Comparison of ENCODE assay signal across 8 cellular contexts in genomic region chr5:1798589-1798988, GRCh38. TPM values are rescaled to one million over a fixed set of nuclear protein-coding genes. Genes with fewer than 3 reads are reported as not detected.
DNase-seq lines count a peak whose midpoint lies in the region; ATAC-seq and TF ChIP-seq lines count a peak whose summit lies in the region.
"Not testable (repeated sequence)": the region's sequence is repeated elsewhere in the genome, so short reads cannot be mapped to it uniquely, and the experiment has no call there.

No MANE protein-coding gene starts in this region.

- H3K4me2 ChIP-seq in HCT116 (ENCODE audit: low read length) = peak overlapping the region; percentile 87

- H3K4me1 ChIP-seq in HCT116 (ENCODE audit: control insufficient read depth in 1 of 2, insufficient read depth in 2 of 2, low read length in 2 of 2) = peaks cover 4 to 31% of the 10 kb centered on the region in 2 experiments; a peak in 3 of 4 replicates
- H3K4me1 ChIP-seq in SJCRH30 = not testable (repeated sequence)
- peaks cover 13% of the 10 kb centered on the region for H3K4me1 ChIP-seq in effector memory CD4-positive, alpha-beta T cell (ENCODE audit: control insufficient read depth, insufficient read depth, low read length, poor library complexity, severe bottlenecking)

- H3K27me3 Mint-ChIP-seq in activated naive CD4-positive, alpha-beta T cell treated with anti-CD3 and anti-CD28 coated beads, Interleukin-2, amount 10 ng/mL, durations not matched to agents 7 days and 5 days; natural killer cell (ENCODE audit: low read depth in 2 of 2): not testable (repeated sequence)

- peak overlapping the region; percentile 74 for H3K4me3 ChIP-seq in AG04450 (ENCODE audit: low read depth, low read length)
- peak overlapping the region; percentile 78 to 93 for H3K4me3 ChIP-seq in HCT116 (replicated peaks in 1 of 2; ENCODE audit: low read depth in 1 of 2, low read length in 2 of 2)
- peak overlapping the region; percentile 99 for H3K4me3 ChIP-seq in SJCRH30
- H3K4me3 ChIP-seq in effector memory CD4-positive, alpha-beta T cell (ENCODE audit: insufficient read depth, low read depth, low read length, poor library complexity, severe bottlenecking) = peak overlapping the region; percentile 60
- H3K4me3 ChIP-seq in iPS-11a (ENCODE audit: low read depth, low read length) = peak overlapping the region; percentile 69

- H3K9ac ChIP-seq in HCT116 (ENCODE audit: low read length) = peak overlapping the region; percentile 87

- TF ChIP-seq POLR2A in HCT116 (IDR thresholded peaks at IDR 0.05; ENCODE audit: borderline replicate concordance, extremely low read depth, insufficient read depth, insufficient read length) = not testable (repeated sequence)

- peak overlapping the region; percentile 84 for H3K27ac Mint-ChIP-seq in activated naive CD4-positive, alpha-beta T cell treated with anti-CD3 and anti-CD28 coated beads, Interleukin-2, amount 10 ng/mL, durations not matched to agents 7 days and 5 days
- H3K27ac Mint-ChIP-seq in natural killer cell = peak overlapping the region; percentile 97 to 99
- H3K27ac Mint-ChIP-seq in stimulated activated effector memory CD8-positive, alpha-beta T cell treated with anti-CD3 and anti-CD28 coated beads, Interleukin-12 subunit alpha, Interleukin-12 subunit beta, amount 100 ng/mL, for 72 hours = peak overlapping the region; percentile 95

- CTCF ChIA-PET in AG04450 (lab: Charles Lee) = interaction anchor here (1.0 to 3.3 kb wide), 2 partner anchors 25 to 36 kb away, joined by 3 to 14 read pairs; no protein-coding TSS in a partner anchor
- CTCF ChIA-PET in HCT116 (lab: Charles Lee) = not testable (repeated sequence)
- CTCF ChIA-PET in activated naive CD4-positive, alpha-beta T cell treated with anti-CD3 and anti-CD28 coated beads, Interleukin-2, amount 10 ng/mL, durations not matched to agents 7 days and 5 days (lab: Charles Lee) = interaction anchor here (0.8 to 1.1 kb wide), 2 partner anchors 27 to 33 kb away, joined by 3 to 5 read pairs; no protein-coding TSS in a partner anchor

- H3K9me3 ChIP-seq in AG04450 (ENCODE audit: control insufficient read depth, insufficient read depth, low read length) = peaks cover 20% of the 10 kb centered on the region
- H3K9me3 ChIP-seq in HCT116 (ENCODE audit: control insufficient read depth in 1 of 2, insufficient read depth in 1 of 2, low read depth in 1 of 2, low read length in 2 of 2); SJCRH30 (replicated peaks); effector memory CD4-positive, alpha-beta T cell (ENCODE audit: control insufficient read depth, low read length): not testable (repeated sequence)

- TF ChIP-seq RAD21 in HCT116 (IDR thresholded peaks at IDR 0.05; ENCODE audit: low read depth) = not testable (repeated sequence)

- RAD21 ChIA-PET in HCT116 (lab: Charles Lee; ENCODE audit: low non-redundant PET in 1 of 2, low total read pairs in 2 of 2, uncharacterized antibody in 2 of 2, unreplicated experiment in 2 of 2) = not testable (repeated sequence)

- H3K4me1 Mint-ChIP-seq in activated naive CD4-positive, alpha-beta T cell treated with anti-CD3 and anti-CD28 coated beads, Interleukin-2, amount 10 ng/mL, durations not matched to agents 7 days and 5 days = peaks cover 52% of the 10 kb centered on the region
- H3K4me1 Mint-ChIP-seq in natural killer cell = peaks cover 40 to 53% of the 10 kb centered on the region in 2 donors
- H3K4me1 Mint-ChIP-seq in stimulated activated effector memory CD8-positive, alpha-beta T cell treated with anti-CD3 and anti-CD28 coated beads, Interleukin-12 subunit alpha, Interleukin-12 subunit beta, amount 100 ng/mL, for 72 hours = peaks cover 71% of the 10 kb centered on the region

- not testable (repeated sequence) for H3K9me2 ChIP-seq in HCT116 (ENCODE audit: insufficient read depth)

- peak overlapping the region; percentile 100 for H3K4me3 Mint-ChIP-seq in activated naive CD4-positive, alpha-beta T cell treated with anti-CD3 and anti-CD28 coated beads, Interleukin-2, amount 10 ng/mL, durations not matched to agents 7 days and 5 days
- H3K4me3 Mint-ChIP-seq in natural killer cell = peak overlapping the region; percentile 99
- H3K4me3 Mint-ChIP-seq in stimulated activated effector memory CD8-positive, alpha-beta T cell treated with anti-CD3 and anti-CD28 coated beads, Interleukin-12 subunit alpha, Interleukin-12 subunit beta, amount 100 ng/mL, for 72 hours = peak overlapping the region; percentile 94

- not testable (repeated sequence) for ATAC-seq in HCT116; natural killer cell; stimulated activated effector memory CD8-positive, alpha-beta T cell treated with anti-CD3 and anti-CD28 coated beads, Interleukin-12 subunit alpha, Interleukin-12 subunit beta, amount 100 ng/mL, for 72 hours

- not testable (repeated sequence) for DNase-seq in AG04450 (ENCODE audit: low read depth, low spot score); HCT116 (ENCODE audit: low read depth, low spot score); SJCRH30; activated naive CD4-positive, alpha-beta T cell treated with anti-CD3 and anti-CD28 coated beads, Interleukin-2, amount 10 ng/mL, durations not matched to agents 7 days and 5 days; effector memory CD4-positive, alpha-beta T cell; natural killer cell; stimulated activated effector memory CD8-positive, alpha-beta T cell treated with anti-CD3 and anti-CD28 coated beads, Interleukin-12 subunit alpha, Interleukin-12 subunit beta, amount 100 ng/mL, for 72 hours (ENCODE audit: low spot score in 2 of 2)

- peaks cover 35% of the 10 kb centered on the region for H3K36me3 Mint-ChIP-seq in activated naive CD4-positive, alpha-beta T cell treated with anti-CD3 and anti-CD28 coated beads, Interleukin-2, amount 10 ng/mL, durations not matched to agents 7 days and 5 days
- H3K36me3 Mint-ChIP-seq in natural killer cell = not testable (repeated sequence)
- peaks cover 74% of the 10 kb centered on the region for H3K36me3 Mint-ChIP-seq in stimulated activated effector memory CD8-positive, alpha-beta T cell treated with anti-CD3 and anti-CD28 coated beads, Interleukin-12 subunit alpha, Interleukin-12 subunit beta, amount 100 ng/mL, for 72 hours

- BruUV-seq in HCT116 (replicated peaks; lab: Mats Ljungman, UMichigan) = not testable (repeated sequence)

- not testable (repeated sequence) for H3K27me3 ChIP-seq in AG04450 (ENCODE audit: control insufficient read depth, insufficient read depth, low read length); HCT116 (ENCODE audit: insufficient read depth, low read length); SJCRH30; effector memory CD4-positive, alpha-beta T cell (replicated peaks; ENCODE audit: control insufficient read depth, insufficient read depth, low read length, poor library complexity, severe bottlenecking)

- H3K27ac ChIP-seq in AG04450 (ENCODE audit: low read depth, low read length); SJCRH30: not testable (repeated sequence)
- peak overlapping the region; percentile 96; the same call in 1 of the 2 replicates for H3K27ac ChIP-seq in HCT116 (ENCODE audit: low read depth, low read length)
- H3K27ac ChIP-seq in effector memory CD4-positive, alpha-beta T cell (ENCODE audit: insufficient read depth, low read length, poor library complexity, severe bottlenecking) = peak overlapping the region; percentile 82

- intact Hi-C loops in HCT116 (cut with micrococcal nuclease); natural killer cell (cut with micrococcal nuclease): not testable (repeated sequence)

- not testable (repeated sequence) for H4K20me1 ChIP-seq in HCT116 (ENCODE audit: insufficient read depth)

- not testable (repeated sequence) for H2AFZ ChIP-seq in HCT116 (ENCODE audit: low read depth, low read length, poor library complexity, severe bottlenecking)

- POLR2A ChIA-PET in AG04450 (lab: Yijun Ruan, JAX) = interaction anchor here (1.1 kb wide), 1 partner anchor 9 kb away, joined by 8 read pairs; no protein-coding TSS in a partner anchor
- POLR2A ChIA-PET in HCT116 (lab: Charles Lee) = not testable (repeated sequence)

- TF ChIP-seq CTCF in AG04450 (IDR thresholded peaks at IDR 0.05; ENCODE audit: low read depth, low read length); HCT116 (IDR thresholded peaks at IDR 0.05 in 2 of 3, conservative IDR thresholded peaks at IDR 0.05 in 1 of 3; ENCODE audit: borderline replicate concordance in 1 of 3, insufficient read depth in 1 of 3, low read depth in 2 of 3, low read length in 2 of 3); natural killer cell (IDR thresholded peaks at IDR 0.05): not testable (repeated sequence)

- H3K9me3 Mint-ChIP-seq in activated naive CD4-positive, alpha-beta T cell treated with anti-CD3 and anti-CD28 coated beads, Interleukin-2, amount 10 ng/mL, durations not matched to agents 7 days and 5 days; natural killer cell; stimulated activated effector memory CD8-positive, alpha-beta T cell treated with anti-CD3 and anti-CD28 coated beads, Interleukin-12 subunit alpha, Interleukin-12 subunit beta, amount 100 ng/mL, for 72 hours: not testable (repeated sequence)

- H3K36me3 ChIP-seq in HCT116 (ENCODE audit: control insufficient read depth in 1 of 2, insufficient read depth in 2 of 2, low read length in 2 of 2) = peaks cover 17 to 34% of the 10 kb centered on the region in 2 experiments; a peak in 3 of 4 replicates
- not testable (repeated sequence) for H3K36me3 ChIP-seq in SJCRH30
- H3K36me3 ChIP-seq in effector memory CD4-positive, alpha-beta T cell (ENCODE audit: control insufficient read depth, insufficient read depth, low read length) = peaks cover 18% of the 10 kb centered on the region

- peaks cover 65% of the 10 kb centered on the region for H3K79me2 ChIP-seq in HCT116 (ENCODE audit: insufficient read depth, low read length)

RNA-seq across cellular contexts. Expression of gene MRPL36, which starts 1.0 kb away (rescaled TPM):
- polyA plus RNA-seq in AG04450 (2011; rRNA removed) = 104 and 118 TPM in 2 replicates
- 41.8 and 53.8 TPM in 2 replicates for polyA minus RNA-seq in AG04450 (2011; rRNA and poly(A)+ RNA removed)
- total RNA-seq in HCT116 (2021; ENCODE audit: unreplicated experiment) (71.9 TPM), natural killer cell (10 to 100 TPM; 14.1 to 21.2 (median 17.1) TPM)
- polyA plus RNA-seq in HCT116 (2012) = 53.4 and 65.0 TPM in 2 replicates
- 46.9 and 52.5 TPM in 2 replicates for total RNA-seq in SJCRH30 (2014; rRNA removed; shearing (Covaris generic))

RNA-seq across cellular contexts. Expression of gene NDUFS6, which starts 2.6 kb away (rescaled TPM):
- polyA plus RNA-seq in AG04450 (2011; rRNA removed) = 34.4 and 51.8 TPM in 2 replicates
- polyA minus RNA-seq in AG04450 (2011; rRNA and poly(A)+ RNA removed) = 24.8 and 26.5 TPM in 2 replicates
- total RNA-seq in HCT116 (2021; ENCODE audit: unreplicated experiment) = 43.8 TPM
- 86.6 and 88.6 TPM in 2 replicates for polyA plus RNA-seq in HCT116 (2012)
- 39.2 and 50.9 TPM in 2 replicates for total RNA-seq in SJCRH30 (2014; rRNA removed; shearing (Covaris generic))
- 10 to 100 TPM; 19.2 to 25.9 (median 22.5) TPM for total RNA-seq in natural killer cell
